In genomic region chr22:48039326-48039725, GRCh38 we compare ENCODE assay signal across 20 cellular contexts.
"Had no signal": no experiment of that assay in that cellular context is flagged by ENCODE, and none has a peak within 500 bp of the region (broad histone marks: within the 10 kb centered on the region; RNA-seq: fewer than 3 reads in every experiment).

No MANE protein-coding gene starts in this region.

- ATAC-seq: gastrocnemius medialis, heart right ventricle, left cardiac atrium, left lung, left ventricle myocardium superior, lower lobe of right lung, mucosa of descending colon had no signal

- H3K4me1 Mint-ChIP-seq: mesothelial cell of epicardium had no signal

- H3K4me3 ChIP-seq: coronary artery, dorsolateral prefrontal cortex, esophagus squamous epithelium, gastrocnemius medialis, heart right ventricle, left lung, lower lobe of right lung, mucosa of descending colon had no signal

- DNase-seq: dermis blood vessel endothelial cell; dorsolateral prefrontal cortex; effector CD4-positive, alpha-beta T cell; effector memory CD4-positive, alpha-beta T cell; esophagus squamous epithelium; foreskin fibroblast; foreskin melanocyte; gastrocnemius medialis; glutamatergic neuron; head of caudate nucleus; heart right ventricle; hippocampal formation; left cardiac atrium; left lung; left ventricle myocardium superior; lower lobe of right lung; mesenchymal stem cell; mucosa of descending colon had no signal

- H3K4me1 ChIP-seq: esophagus squamous epithelium, gastrocnemius medialis, heart right ventricle, left lung, lower lobe of right lung had no signal

- H3K27ac Mint-ChIP-seq: mesothelial cell of epicardium had no signal

- H3K36me3 Mint-ChIP-seq: mesothelial cell of epicardium had no signal

- H3K4me3 Mint-ChIP-seq: mesothelial cell of epicardium had no signal

- H3K36me3 ChIP-seq: esophagus squamous epithelium, gastrocnemius medialis, heart right ventricle, left lung, lower lobe of right lung had no signal

- H3K9me3 ChIP-seq: esophagus squamous epithelium, gastrocnemius medialis, lower lobe of right lung, mucosa of descending colon had no signal

- H3K27ac ChIP-seq: coronary artery, dorsolateral prefrontal cortex, esophagus squamous epithelium, gastrocnemius medialis, heart right ventricle, left lung, lower lobe of right lung had no signal

- H3K27me3 ChIP-seq: gastrocnemius medialis had no signal
